Comparison of ENCODE assay signal across 9 cellular contexts in the genomic region with DNA sequence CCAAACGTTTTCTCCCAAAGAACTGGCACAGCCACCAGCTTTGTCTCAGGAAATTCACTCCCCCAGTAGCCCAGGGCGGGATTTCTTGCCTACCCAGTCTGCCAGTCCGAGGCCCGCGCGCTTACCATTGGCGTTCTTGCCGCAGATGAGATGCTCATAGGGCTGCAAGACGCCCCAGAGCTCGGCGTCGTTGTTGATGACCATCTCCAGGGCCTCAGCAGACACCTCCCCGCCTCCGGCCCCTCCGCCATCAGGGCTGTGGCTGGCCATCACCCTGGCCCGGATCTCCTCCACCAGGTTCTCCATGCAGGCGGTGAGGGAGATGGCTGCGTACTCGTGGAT. TPM values are rescaled to one million over a fixed set of nuclear protein-coding genes. Genes with fewer than 3 reads are reported as not detected.
DNase-seq lines count a peak whose midpoint lies in the region; ATAC-seq, FAIRE-seq and TF ChIP-seq lines count a peak whose summit lies in the region.
"Had no signal": no experiment of that assay in that cellular context is flagged by ENCODE, and none has a peak within 500 bp of the region (broad histone marks: within the 10 kb centered on the region; RNA-seq: fewer than 3 reads in every experiment).

No MANE protein-coding gene starts in this region.

- H3K36me3 ChIP-seq in BJ (ENCODE audit: control insufficient read depth, insufficient read depth, low read length), result no peaks in the 10 kb centered on the region

- H3K27me3 Mint-ChIP-seq in IgD-negative memory B cell (peaks cover 29% of the 10 kb centered on the region), immature natural killer cell (ENCODE audit: low read depth in 3 of 3) (peaks cover 15 to 33% (median 30%) of the 10 kb centered on the region in 3 donors)
- H3K27me3 Mint-ChIP-seq in activated naive CD8-positive, alpha-beta T cell treated with anti-CD3 and anti-CD28 coated beads, Interleukin-2, amount 10 ng/mL, durations not matched to agents 7 days and 5 days, result peaks cover 50% of the 10 kb centered on the region

- no peaks in the 10 kb centered on the region for H3K36me3 Mint-ChIP-seq in IgD-negative memory B cell
- H3K36me3 Mint-ChIP-seq in activated naive CD8-positive, alpha-beta T cell treated with anti-CD3 and anti-CD28 coated beads, Interleukin-2, amount 10 ng/mL, durations not matched to agents 7 days and 5 days, result no peaks in the 10 kb centered on the region
- no peaks in the 10 kb centered on the region for H3K36me3 Mint-ChIP-seq in immature natural killer cell
- peaks cover 4% of the 10 kb centered on the region for H3K36me3 Mint-ChIP-seq in stimulated activated effector memory CD8-positive, alpha-beta T cell treated with anti-CD3 and anti-CD28 coated beads, Interleukin-12 subunit alpha, Interleukin-12 subunit beta, amount 100 ng/mL, for 72 hours

- peak overlapping the region; percentile 61 for H3K4me3 ChIP-seq in BJ (ENCODE audit: low read depth, low read length)

- no peak for ATAC-seq in activated naive CD8-positive, alpha-beta T cell treated with anti-CD3 and anti-CD28 coated beads, Interleukin-2, amount 10 ng/mL, durations not matched to agents 7 days and 5 days (ENCODE audit: low read depth)
- no peak for ATAC-seq in stimulated activated effector memory CD8-positive, alpha-beta T cell treated with anti-CD3 and anti-CD28 coated beads, Interleukin-12 subunit alpha, Interleukin-12 subunit beta, amount 100 ng/mL, for 72 hours
- no peak for ATAC-seq in HG02981 (IDR thresholded peaks at IDR 0.05; ENCODE audit: unreplicated experiment)

- H3K27me3 ChIP-seq in BJ (ENCODE audit: control insufficient read depth, insufficient read depth, low read length), result no peaks in the 10 kb centered on the region

- CTCF ChIA-PET in BJ (lab: Yijun Ruan, JAX), result interaction anchor here (0.8 to 5.8 kb wide), 9 partner anchors 10 to 216 kb away, joined by 3 to 112 read pairs (median 5); no protein-coding TSS in a partner anchor

- DNase-seq in BJ (ENCODE audit: low read depth) (no peak), immature natural killer cell (no peak), GF-D8 (lab: John Stamatoyannopoulos, UW) (no peak), HTR-8/SVneo (ENCODE audit: insufficient read length, low spot score) (no peak)
- DNase-seq in activated naive CD8-positive, alpha-beta T cell treated with anti-CD3 and anti-CD28 coated beads, Interleukin-2, amount 10 ng/mL, durations not matched to agents 7 days and 5 days, result no peak
- peak in 1 of 2 donors; percentile 56 for DNase-seq in stimulated activated effector memory CD8-positive, alpha-beta T cell treated with anti-CD3 and anti-CD28 coated beads, Interleukin-12 subunit alpha, Interleukin-12 subunit beta, amount 100 ng/mL, for 72 hours (ENCODE audit: low spot score in 2 of 2)

- TF ChIP-seq CTCF in BJ (IDR thresholded peaks at IDR 0.05; ENCODE audit: insufficient read depth, low read depth, low read length), result no peak

- H3K27ac Mint-ChIP-seq in IgD-negative memory B cell, result peak overlapping the region in 1 of 3 donors; percentile 86
- H3K27ac Mint-ChIP-seq in activated naive CD8-positive, alpha-beta T cell treated with anti-CD3 and anti-CD28 coated beads, Interleukin-2, amount 10 ng/mL, durations not matched to agents 7 days and 5 days, result no peak overlapping the region
- H3K27ac Mint-ChIP-seq in immature natural killer cell, result no peak overlapping the region
- H3K27ac Mint-ChIP-seq in stimulated activated effector memory CD8-positive, alpha-beta T cell treated with anti-CD3 and anti-CD28 coated beads, Interleukin-12 subunit alpha, Interleukin-12 subunit beta, amount 100 ng/mL, for 72 hours, result no peak overlapping the region

- H3K4me1 Mint-ChIP-seq in IgD-negative memory B cell (peaks cover 10 to 20% (median 17%) of the 10 kb centered on the region in 3 donors), immature natural killer cell (peaks cover 23 to 29% of the 10 kb centered on the region in 2 donors)
- H3K4me1 Mint-ChIP-seq in activated naive CD8-positive, alpha-beta T cell treated with anti-CD3 and anti-CD28 coated beads, Interleukin-2, amount 10 ng/mL, durations not matched to agents 7 days and 5 days, result peaks cover 21% of the 10 kb centered on the region
- peaks cover 42% of the 10 kb centered on the region for H3K4me1 Mint-ChIP-seq in stimulated activated effector memory CD8-positive, alpha-beta T cell treated with anti-CD3 and anti-CD28 coated beads, Interleukin-12 subunit alpha, Interleukin-12 subunit beta, amount 100 ng/mL, for 72 hours

- FAIRE-seq in HTR-8/SVneo (lab: Jason Lieb, UNC), result no peak
- FAIRE-seq: islet of Langerhans had no signal

- POLR2A ChIA-PET in BJ (lab: Charles Lee), result interaction anchor here (0.5 kb wide), 1 partner anchor 1351 kb away, joined by 3 read pairs; no protein-coding TSS in a partner anchor
- POLR2A ChIA-PET in activated naive CD8-positive, alpha-beta T cell treated with anti-CD3 and anti-CD28 coated beads, Interleukin-2, amount 10 ng/mL, durations not matched to agents 7 days and 5 days (lab: Charles Lee), result interaction anchor here (1.3 to 3.0 kb wide), 3 partner anchors 12 to 182 kb away, joined by 3 to 28 read pairs (median 6); no protein-coding TSS in a partner anchor

- peak overlapping the region; percentile 70 to 96 (median 88) for H3K4me3 Mint-ChIP-seq in IgD-negative memory B cell
- peak overlapping the region; percentile 88 for H3K4me3 Mint-ChIP-seq in activated naive CD8-positive, alpha-beta T cell treated with anti-CD3 and anti-CD28 coated beads, Interleukin-2, amount 10 ng/mL, durations not matched to agents 7 days and 5 days
- peak overlapping the region; percentile 71 to 85 (median 78) for H3K4me3 Mint-ChIP-seq in immature natural killer cell
- H3K4me3 Mint-ChIP-seq in stimulated activated effector memory CD8-positive, alpha-beta T cell treated with anti-CD3 and anti-CD28 coated beads, Interleukin-12 subunit alpha, Interleukin-12 subunit beta, amount 100 ng/mL, for 72 hours, result peak overlapping the region; percentile 75

- H3K9me3 Mint-ChIP-seq in IgD-negative memory B cell, result no peaks in the 10 kb centered on the region
- H3K9me3 Mint-ChIP-seq in activated naive CD8-positive, alpha-beta T cell treated with anti-CD3 and anti-CD28 coated beads, Interleukin-2, amount 10 ng/mL, durations not matched to agents 7 days and 5 days, result no peaks in the 10 kb centered on the region
- H3K9me3 Mint-ChIP-seq in immature natural killer cell, result no peaks in the 10 kb centered on the region
- H3K9me3 Mint-ChIP-seq in stimulated activated effector memory CD8-positive, alpha-beta T cell treated with anti-CD3 and anti-CD28 coated beads, Interleukin-12 subunit alpha, Interleukin-12 subunit beta, amount 100 ng/mL, for 72 hours, result no peaks in the 10 kb centered on the region

RNA-seq across cellular contexts. Expression of gene ABTB2, which starts 1.3 kb away (rescaled TPM):
- 2.8 and 6.3 TPM in 2 replicates for polyA plus RNA-seq in BJ (2011; rRNA removed)
- polyA minus RNA-seq in BJ (2011; rRNA and poly(A)+ RNA removed), result 2.5 and 3.2 TPM in 2 replicates
- 0.04 TPM for polyA plus RNA-seq in IgD-negative memory B cell
- under 1 TPM; 0.91 to 0.97 TPM for total RNA-seq in activated naive CD8-positive, alpha-beta T cell treated with anti-CD3 and anti-CD28 coated beads, Interleukin-2, amount 10 ng/mL, durations not matched to agents 7 days and 5 days
- under 1 TPM in 1 of 3 donors, not detected in 2; 0.56 TPM for polyA plus RNA-seq in immature natural killer cell
